ENCODE assay signal across 8 cellular contexts in the genomic region with DNA sequence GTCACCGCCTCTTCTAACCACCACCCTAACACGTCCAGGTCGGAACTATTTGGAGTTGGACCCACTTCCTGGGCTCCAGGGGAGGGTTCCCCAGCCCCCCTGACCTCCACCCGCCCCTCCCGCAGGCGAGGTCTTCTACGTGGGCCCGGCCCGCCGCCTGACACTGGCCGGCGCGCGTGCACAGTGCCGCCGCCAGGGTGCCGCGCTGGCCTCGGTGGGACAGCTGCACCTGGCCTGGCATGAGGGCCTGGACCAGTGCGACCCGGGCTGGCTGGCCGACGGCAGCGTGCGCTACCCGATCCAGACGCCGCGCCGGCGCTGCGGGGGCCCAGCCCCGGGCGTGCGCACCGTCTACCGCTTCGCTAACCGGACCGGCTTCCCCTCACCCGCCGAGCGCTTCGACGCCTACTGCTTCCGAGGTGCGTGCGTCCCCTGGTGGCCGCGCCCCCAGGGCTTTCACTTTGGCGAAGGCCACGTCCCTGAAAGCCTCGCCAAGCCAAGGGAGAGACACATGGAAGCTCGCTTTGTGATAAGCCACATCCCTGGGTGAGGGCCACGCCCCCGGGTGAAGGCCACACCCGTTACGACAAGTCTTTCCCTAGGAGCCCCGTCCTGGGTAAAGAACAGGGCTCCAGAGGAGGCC. TPM values are rescaled to one million over a fixed set of nuclear protein-coding genes. Genes with fewer than 3 reads are reported as not detected.
A peak's percentile ranks its signal among the peaks of the same experiment; 100 is the strongest.
DNase-seq lines count a peak whose midpoint lies in the region; ATAC-seq and TF ChIP-seq lines count a peak whose summit lies in the region.

No MANE protein-coding gene starts in this region.

- POLR2A ChIA-PET in BJ (lab: Charles Lee), result no interaction called here

- H3K27me3 ChIP-seq in BJ (ENCODE audit: control insufficient read depth, insufficient read depth, low read length) (peaks cover 8% of the 10 kb centered on the region), NT2/D1 (ENCODE audit: insufficient read depth, insufficient read length) (peaks cover 32% of the 10 kb centered on the region), thoracic aorta (replicated peaks; ENCODE audit: insufficient read depth) (no peaks in the 10 kb centered on the region)

- no peaks in the 10 kb centered on the region for H3K4me1 Mint-ChIP-seq in HFFc6 (ENCODE audit: low read depth)
- H3K4me1 Mint-ChIP-seq in activated T-cell treated with anti-CD3 and anti-CD28 coated beads, Interleukin-2, amount 50 U/mL, for 24 hours (ENCODE audit: low read depth), result peaks cover 5% of the 10 kb centered on the region

- H3K36me3 ChIP-seq in BJ (ENCODE audit: control insufficient read depth, insufficient read depth, low read length) (no peaks in the 10 kb centered on the region), NT2/D1 (ENCODE audit: insufficient read depth, insufficient read length, low read length) (no peaks in the 10 kb centered on the region), thoracic aorta (no peaks in the 10 kb centered on the region)

- H3K27me3 Mint-ChIP-seq in HFFc6 (ENCODE audit: insufficient read depth), result peaks cover 34% of the 10 kb centered on the region
- H3K27me3 Mint-ChIP-seq in activated T-cell treated with anti-CD3 and anti-CD28 coated beads, Interleukin-2, amount 50 U/mL, for 24 hours, result peaks cover 31% of the 10 kb centered on the region

- H3K4me1 ChIP-seq in NT2/D1 (ENCODE audit: insufficient read depth, insufficient read length) (peaks cover 4% of the 10 kb centered on the region), thoracic aorta (ENCODE audit: control insufficient read depth in 1 of 2, low read depth in 2 of 2) (peaks cover 0 to 7% of the 10 kb centered on the region in 2 donors)

- ATAC-seq in thoracic aorta (ENCODE audit: insufficient number of reproducible peaks, low FRiP score, low read depth), result no peak

- H3K4me3 ChIP-seq in BJ (ENCODE audit: low read depth, low read length), result peak overlapping the region; percentile 23
- peak overlapping the region; percentile 40 for H3K4me3 ChIP-seq in NT2/D1 (ENCODE audit: insufficient read length, low read depth)
- no peak overlapping the region for H3K4me3 ChIP-seq in fibroblast of mammary gland (ENCODE audit: control insufficient read depth, low read depth, low read length)
- H3K4me3 ChIP-seq in thoracic aorta, result peak overlapping the region; percentile 69

- peak overlapping the region; percentile 45; the same call in 1 of the 2 replicates for H3K4me3 Mint-ChIP-seq in HFFc6
- H3K4me3 Mint-ChIP-seq in activated T-cell treated with anti-CD3 and anti-CD28 coated beads, Interleukin-2, amount 50 U/mL, for 24 hours, result peak overlapping the region; percentile 60

- no peak overlapping the region for H3K27ac ChIP-seq in thoracic aorta

- no peak overlapping the region for H3K27ac Mint-ChIP-seq in HFFc6
- H3K27ac Mint-ChIP-seq in activated T-cell treated with anti-CD3 and anti-CD28 coated beads, Interleukin-2, amount 50 U/mL, for 24 hours, result no peak overlapping the region

- CTCF ChIA-PET in BJ (lab: Yijun Ruan, JAX), result interaction anchor here (0.9 to 2.6 kb wide), 3 partner anchors 9 to 16 kb away, joined by 3 to 14 read pairs (median 12); no protein-coding TSS in a partner anchor

- H3K9ac ChIP-seq in NT2/D1 (ENCODE audit: insufficient read length, low read depth), result peak overlapping the region; percentile 75

- H3K9me3 Mint-ChIP-seq in HFFc6, result no peaks in the 10 kb centered on the region
- H3K9me3 Mint-ChIP-seq in activated T-cell treated with anti-CD3 and anti-CD28 coated beads, Interleukin-2, amount 50 U/mL, for 24 hours, result no peaks in the 10 kb centered on the region

- TF ChIP-seq CTCF in BJ (IDR thresholded peaks at IDR 0.05; ENCODE audit: insufficient read depth, low read depth, low read length), result peak; percentile 75
- TF ChIP-seq CTCF in HFFc6 (IDR thresholded peaks at IDR 0.05), result peak; percentile 78
- TF ChIP-seq CTCF in fibroblast of mammary gland (conservative IDR thresholded peaks at IDR 0.05; ENCODE audit: control insufficient read depth, insufficient read depth, low read depth, low read length), result peak; percentile 45
- peak; percentile 37 for TF ChIP-seq CTCF in thoracic aorta (IDR thresholded peaks at IDR 0.05)

- DNase-seq in BJ (ENCODE audit: low read depth) (no peak), HFFc6 (peak; percentile 39), NT2/D1 (ENCODE audit: low read depth, low spot score) (peak; percentile 73), fibroblast of mammary gland (ENCODE audit: low read depth) (peak; percentile 50), non-pigmented ciliary epithelial cell (ENCODE audit: low read depth) (peak; percentile 9), thoracic aorta (ENCODE audit: low spot score) (no peak), NCI-H1092 treated with DMSO at 0.1 percent for 48 hours (lab: John Stamatoyannopoulos, UW) (no peak)
- DNase-seq in activated T-cell treated with anti-CD3 and anti-CD28 coated beads, Interleukin-2, amount 50 U/mL, for 24 hours, result peak; percentile 83

- H3K9me3 ChIP-seq in NT2/D1 (ENCODE audit: insufficient read depth, low read length) (peaks cover 6% of the 10 kb centered on the region; the same call in 1 of the 2 replicates), thoracic aorta (no peaks in the 10 kb centered on the region)

- no peaks in the 10 kb centered on the region for H3K36me3 Mint-ChIP-seq in HFFc6 (ENCODE audit: low read depth)
- no peaks in the 10 kb centered on the region for H3K36me3 Mint-ChIP-seq in activated T-cell treated with anti-CD3 and anti-CD28 coated beads, Interleukin-2, amount 50 U/mL, for 24 hours (ENCODE audit: low read depth)

RNA-seq across cellular contexts. Expression of a gene that starts 13.2 kb away (rescaled TPM):
- not detected in 2 replicates for polyA plus RNA-seq in BJ (2011; rRNA removed)
- polyA minus RNA-seq in BJ (2011; rRNA and poly(A)+ RNA removed), result not detected in 2 replicates
- total RNA-seq in HFFc6 (2021; fragmentation: NEBNext Ultra II Directional; extraction: Animal tissue kit (Norgen Biotek cat#: 25700)), result not detected
- total RNA-seq in thoracic aorta, result not detected

RNA-seq across cellular contexts. Expression of a gene that starts 21.8 kb away (rescaled TPM):
- polyA plus RNA-seq in BJ (2011; rRNA removed), result 10.0 and 12.1 TPM in 2 replicates
- 2.3 and 6.6 TPM in 2 replicates for polyA minus RNA-seq in BJ (2011; rRNA and poly(A)+ RNA removed)
- 10 to 100 TPM in 1 of 6 experiments, 1 to 10 TPM in 5; 6.5 to 12.8 (median 9.3) TPM for total RNA-seq in HFFc6 (2021; fragmentation: NEBNext Ultra II Directional; extraction: Animal tissue kit (Norgen Biotek cat#: 25700))
- total RNA-seq in thoracic aorta, result 10 to 100 TPM in 1 of 2 donors, 1 to 10 TPM in 1; 6.5 to 17.9 TPM

RNA-seq across cellular contexts. Expression of a gene that starts 32.9 kb away (rescaled TPM):
- polyA plus RNA-seq in BJ (2011; rRNA removed), result 61.6 and 72.5 TPM in 2 replicates
- polyA minus RNA-seq in BJ (2011; rRNA and poly(A)+ RNA removed), result 54.2 and 84.5 TPM in 2 replicates
- 10 to 100 TPM; 63.7 to 84.6 (median 75.7) TPM for total RNA-seq in HFFc6 (2021; fragmentation: NEBNext Ultra II Directional; extraction: Animal tissue kit (Norgen Biotek cat#: 25700))
- 10 to 100 TPM; 17.6 to 23.2 TPM for total RNA-seq in thoracic aorta

RNA-seq across cellular contexts. Expression of a gene that starts 33.0 kb away (rescaled TPM):
- 23.2 and 27.5 TPM in 2 replicates for polyA plus RNA-seq in BJ (2011; rRNA removed)
- 11.8 and 16.5 TPM in 2 replicates for polyA minus RNA-seq in BJ (2011; rRNA and poly(A)+ RNA removed)
- 10 to 100 TPM; 33.9 to 43.2 (median 38.6) TPM for total RNA-seq in HFFc6 (2021; fragmentation: NEBNext Ultra II Directional; extraction: Animal tissue kit (Norgen Biotek cat#: 25700))
- 10 to 100 TPM; 15.2 to 15.4 TPM for total RNA-seq in thoracic aorta

RNA-seq across cellular contexts. Expression of a gene that starts 48.1 kb away (rescaled TPM):
- polyA plus RNA-seq in BJ (2011; rRNA removed), result 3.1 and 5.6 TPM in 2 replicates
- polyA minus RNA-seq in BJ (2011; rRNA and poly(A)+ RNA removed), result 1.8 and 3.4 TPM in 2 replicates
- under 1 TPM in 3 of 6 experiments, not detected in 3; 0.23 to 0.45 (median 0.28) TPM for total RNA-seq in HFFc6 (2021; fragmentation: NEBNext Ultra II Directional; extraction: Animal tissue kit (Norgen Biotek cat#: 25700))
- total RNA-seq in thoracic aorta, result 1 to 10 TPM in 1 of 2 donors, under 1 TPM in 1; 0.49 to 4.1 TPM

Comparison
In these comparisons a context has a peak if more than half of its experiments do, and no peak if none do; other contexts are left out.
1. DNase-seq: peak in HFFc6 (single experiment), NT2/D1 (single experiment), activated T-cell treated with anti-CD3 and anti-CD28 coated beads, Interleukin-2, amount 50 U/mL, for 24 hours (single experiment), fibroblast of mammary gland (single experiment) and non-pigmented ciliary epithelial cell (single experiment); none in BJ (single experiment), thoracic aorta (single experiment) and NCI-H1092 treated with DMSO at 0.1 percent for 48 hours (single experiment).
2. Peak in every context shown above with its lines, with median percentiles within 50 percentile points of each other: CTCF ChIP-seq.